ENCODE assay signal across 17 cellular contexts in the genomic region with DNA sequence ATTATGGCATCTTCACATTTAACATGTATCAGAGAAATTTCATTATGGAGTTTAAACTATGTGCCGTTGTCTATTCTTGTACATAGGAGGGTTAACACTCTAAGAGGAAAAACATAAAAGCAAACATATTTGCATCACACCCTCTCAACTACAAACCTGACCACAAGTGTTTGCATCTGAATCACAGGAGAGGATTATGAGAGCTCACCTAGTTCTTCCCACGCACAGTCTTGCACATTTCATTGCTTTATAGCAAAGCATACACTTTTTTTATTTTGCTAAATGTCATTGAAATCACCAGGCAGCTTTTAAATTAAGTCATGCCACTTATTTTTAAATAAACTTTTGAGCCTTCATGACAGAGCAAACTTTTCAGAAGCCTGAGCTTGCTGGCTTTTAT. TPM values are rescaled to one million over a fixed set of nuclear protein-coding genes. Genes with fewer than 3 reads are reported as not detected.
A peak's percentile ranks its signal among the peaks of the same experiment; 100 is the strongest.
DNase-seq lines count a peak whose midpoint lies in the region; ATAC-seq and TF ChIP-seq lines count a peak whose summit lies in the region.
"Had no signal": no experiment of that assay in that cellular context is flagged by ENCODE, and none has a peak within 500 bp of the region (broad histone marks: within the 10 kb centered on the region; RNA-seq: fewer than 3 reads in every experiment).

No MANE protein-coding gene starts in this region.

- H3K4me1 Mint-ChIP-seq in CD4-positive, alpha-beta T cell (ENCODE audit: low read depth): peaks cover 93% of the 10 kb centered on the region
- H3K4me1 Mint-ChIP-seq in activated CD4-positive, alpha-beta T cell treated with anti-CD3 and anti-CD28 coated beads, Interleukin-2, amount 10 ng/mL, durations not matched to agents 7 days and 5 days: peaks cover 87% of the 10 kb centered on the region
- H3K4me1 Mint-ChIP-seq in endothelial cell (ENCODE audit: unreplicated experiment): no peaks in the 10 kb centered on the region

- no peaks in the 10 kb centered on the region for H3K27me3 ChIP-seq in CD4-positive, alpha-beta T cell (ENCODE audit: control insufficient read depth, insufficient read depth, low read length)
- no peaks in the 10 kb centered on the region for H3K27me3 ChIP-seq in DND-41 (ENCODE audit: insufficient read depth, low read length, poor library complexity)

- peak overlapping the region; percentile 83 for H3K4me3 Mint-ChIP-seq in CD4-positive, alpha-beta T cell
- peak overlapping the region; percentile 79 for H3K4me3 Mint-ChIP-seq in activated CD4-positive, alpha-beta T cell treated with anti-CD3 and anti-CD28 coated beads, Interleukin-2, amount 10 ng/mL, durations not matched to agents 7 days and 5 days
- H3K4me3 Mint-ChIP-seq in endothelial cell (ENCODE audit: unreplicated experiment): no peak overlapping the region
- H3K4me3 Mint-ChIP-seq: H9 had no signal

- CTCF ChIA-PET in CD4-positive, alpha-beta T cell (lab: Charles Lee): interaction anchor here (0.5 to 2.6 kb wide), 5 partner anchors 11 to 173 kb away, joined by 3 to 10 read pairs (median 6); no protein-coding TSS in a partner anchor
- CTCF ChIA-PET in activated CD4-positive, alpha-beta T cell treated with anti-CD3 and anti-CD28 coated beads, Interleukin-2, amount 10 ng/mL, durations not matched to agents 7 days and 5 days (lab: Charles Lee): interaction anchor here (1.1 to 4.4 kb wide), 4 partner anchors 8 to 18 kb away, joined by 3 to 22 read pairs (median 4); no protein-coding TSS in a partner anchor

- H3K36me3 ChIP-seq in DND-41 (ENCODE audit: insufficient read depth, low read length): peaks cover 88% of the 10 kb centered on the region

- DNase-seq in CD4-positive, alpha-beta T cell: peak in 1 of 10 experiments; percentile 46
- DNase-seq in DND-41: no peak
- DNase-seq in activated CD4-positive, alpha-beta T cell treated with anti-CD3 and anti-CD28 coated beads, Interleukin-2, amount 10 ng/mL, durations not matched to agents 7 days and 5 days: peak; percentile 57
- DNase-seq in effector CD4-positive, alpha-beta T cell: peak; percentile 35
- no peak for DNase-seq in endothelial cell (ENCODE audit: low spot score)
- DNase-seq in HPDE6-E6E7 (ENCODE audit: extremely low spot score): no peak
- DNase-seq in GDM1 (lab: John Stamatoyannopoulos, UW): no peak
- DNase-seq: activated effector memory CD4-positive, alpha-beta T cell treated with Interleukin-2 at 50 U/mL for 16 hours; erythroblast; H9; head of caudate nucleus; Karpas-422; NCI-H187 treated with DMSO at 0.1 percent for 48 hours; substantia nigra had no signal

- H3K27ac Mint-ChIP-seq in CD4-positive, alpha-beta T cell: peak overlapping the region; percentile 85
- H3K27ac Mint-ChIP-seq in activated CD4-positive, alpha-beta T cell treated with anti-CD3 and anti-CD28 coated beads, Interleukin-2, amount 10 ng/mL, durations not matched to agents 7 days and 5 days: peak overlapping the region; percentile 95
- H3K27ac Mint-ChIP-seq in endothelial cell (ENCODE audit: unreplicated experiment): no peak overlapping the region
- H3K27ac Mint-ChIP-seq: H9 had no signal

- H3K4me3 ChIP-seq in DND-41 (ENCODE audit: low read depth in 1 of 2, low read length in 2 of 2): no peak overlapping the region

- peak overlapping the region; percentile 65 for H3K27ac ChIP-seq in CD4-positive, alpha-beta T cell (ENCODE audit: low read depth, low read length)
- H3K27ac ChIP-seq in DND-41 (ENCODE audit: low read length): peak overlapping the region; percentile 22; the same call in 1 of the 2 replicates

- H3K9me3 ChIP-seq in CD4-positive, alpha-beta T cell (ENCODE audit: control insufficient read depth, low read length): no peaks in the 10 kb centered on the region
- H3K9me3 ChIP-seq in DND-41 (ENCODE audit: insufficient read depth, low read length, severe bottlenecking): no peaks in the 10 kb centered on the region

- H2AFZ ChIP-seq in DND-41 (ENCODE audit: low read depth, low read length): no peak overlapping the region

- H3K4me1 ChIP-seq in DND-41 (ENCODE audit: insufficient read depth, low read length): peaks cover 64% of the 10 kb centered on the region

- H3K79me2 ChIP-seq in DND-41 (ENCODE audit: insufficient read depth, low read length): peaks cover 99% of the 10 kb centered on the region

- intact Hi-C loops in CD4-positive, alpha-beta T cell (cut with DNase I, micrococcal nuclease): loop anchor here in 1 of 2 experiments (1.0 to 10.0 kb wide), 4 partner anchors 11 to 50 kb away; no protein-coding TSS in a partner anchor

- 0 out of 2 replicates have a peak overlapping the region, but pooled peaks have one; percentile 30 for H3K4me2 ChIP-seq in DND-41 (ENCODE audit: insufficient read depth, low read length)

- H3K27me3 Mint-ChIP-seq in CD4-positive, alpha-beta T cell: no peaks in the 10 kb centered on the region
- H3K27me3 Mint-ChIP-seq in activated CD4-positive, alpha-beta T cell treated with anti-CD3 and anti-CD28 coated beads, Interleukin-2, amount 10 ng/mL, durations not matched to agents 7 days and 5 days: no peaks in the 10 kb centered on the region
- H3K27me3 Mint-ChIP-seq in endothelial cell (ENCODE audit: unreplicated experiment): no peaks in the 10 kb centered on the region

- no peaks in the 10 kb centered on the region for H3K9me3 Mint-ChIP-seq in CD4-positive, alpha-beta T cell
- no peaks in the 10 kb centered on the region for H3K9me3 Mint-ChIP-seq in activated CD4-positive, alpha-beta T cell treated with anti-CD3 and anti-CD28 coated beads, Interleukin-2, amount 10 ng/mL, durations not matched to agents 7 days and 5 days
- no peaks in the 10 kb centered on the region for H3K9me3 Mint-ChIP-seq in endothelial cell (ENCODE audit: unreplicated experiment)
- H3K9me3 Mint-ChIP-seq: H9 had no signal

- peak; percentile 90 for ATAC-seq in CD4-positive, alpha-beta T cell (ENCODE audit: poor library complexity)
- peak; percentile 81 for ATAC-seq in DND-41 (ENCODE audit: insufficient read depth, low read depth)
- no peak for ATAC-seq in GM19395 (IDR thresholded peaks at IDR 0.05; ENCODE audit: unreplicated experiment)

- POLR2A ChIA-PET in CD4-positive, alpha-beta T cell (lab: Charles Lee): interaction anchor here (0.7 to 7.1 kb wide), 13 partner anchors 8 to 246 kb away, joined by 3 to 101 read pairs (median 6); a partner anchor contains a TSS
- POLR2A ChIA-PET in activated CD4-positive, alpha-beta T cell treated with anti-CD3 and anti-CD28 coated beads, Interleukin-2, amount 10 ng/mL, durations not matched to agents 7 days and 5 days (lab: Charles Lee): interaction anchor here (1.1 kb wide), 1 partner anchor 63 kb away, joined by 4 read pairs; no protein-coding TSS in a partner anchor

- H4K20me1 ChIP-seq in DND-41 (ENCODE audit: insufficient read depth, low read length): peaks cover 35% of the 10 kb centered on the region

- H3K36me3 Mint-ChIP-seq in CD4-positive, alpha-beta T cell (ENCODE audit: low read depth): peaks cover 82% of the 10 kb centered on the region
- H3K36me3 Mint-ChIP-seq in activated CD4-positive, alpha-beta T cell treated with anti-CD3 and anti-CD28 coated beads, Interleukin-2, amount 10 ng/mL, durations not matched to agents 7 days and 5 days (ENCODE audit: low read depth): peaks cover 81% of the 10 kb centered on the region
- no peaks in the 10 kb centered on the region for H3K36me3 Mint-ChIP-seq in endothelial cell (ENCODE audit: low read depth, unreplicated experiment)

- TF ChIP-seq CTCF in CD4-positive, alpha-beta T cell (IDR thresholded peaks at IDR 0.05): no peak
- no peak for TF ChIP-seq CTCF in DND-41 (IDR thresholded peaks at IDR 0.05; ENCODE audit: borderline replicate concordance, extremely low read depth, low read length, poor library complexity, severe bottlenecking)
- no peak for TF ChIP-seq CTCF in endothelial cell (IDR thresholded peaks at IDR 0.05; ENCODE audit: unreplicated experiment)

- no peak overlapping the region for H3K9ac ChIP-seq in DND-41 (ENCODE audit: low read depth, low read length)

RNA-seq across cellular contexts. Expression of a gene that starts 12.5 kb away (rescaled TPM):
- 10 to 100 TPM; 82.6 to 88.8 TPM for total RNA-seq in CD4-positive, alpha-beta T cell
- total RNA-seq in activated CD4-positive, alpha-beta T cell treated with anti-CD3 and anti-CD28 coated beads, Interleukin-2, amount 10 ng/mL, durations not matched to agents 7 days and 5 days: 100 to 1,000 TPM; 126 to 151 TPM
- 0.51 TPM for total RNA-seq in endothelial cell (ENCODE audit: unreplicated experiment)
- total RNA-seq: H9, myocyte, renal cortical epithelial cell had no signal

Comparison
In these comparisons a context has a peak if more than half of its experiments do, and no peak if none do; other contexts are left out.
1. DNase-seq: peak in activated CD4-positive, alpha-beta T cell treated with anti-CD3 and anti-CD28 coated beads, Interleukin-2, amount 10 ng/mL, durations not matched to agents 7 days and 5 days (single experiment) and effector CD4-positive, alpha-beta T cell (single experiment); none in DND-41 (single experiment), endothelial cell (single experiment), HPDE6-E6E7 (single experiment) and GDM1 (single experiment).
2. RNA of a gene that starts 12.5 kb away (total RNA-seq): 126 to 151 TPM in activated CD4-positive, alpha-beta T cell treated with anti-CD3 and anti-CD28 coated beads, Interleukin-2, amount 10 ng/mL, durations not matched to agents 7 days and 5 days and 82.6 to 88.8 TPM in CD4-positive, alpha-beta T cell; 0.51 TPM in endothelial cell (single experiment); every median in the first group is over 10 times any median in the second.